10 cellular contexts compared by ENCODE assay signal in the genomic region with DNA sequence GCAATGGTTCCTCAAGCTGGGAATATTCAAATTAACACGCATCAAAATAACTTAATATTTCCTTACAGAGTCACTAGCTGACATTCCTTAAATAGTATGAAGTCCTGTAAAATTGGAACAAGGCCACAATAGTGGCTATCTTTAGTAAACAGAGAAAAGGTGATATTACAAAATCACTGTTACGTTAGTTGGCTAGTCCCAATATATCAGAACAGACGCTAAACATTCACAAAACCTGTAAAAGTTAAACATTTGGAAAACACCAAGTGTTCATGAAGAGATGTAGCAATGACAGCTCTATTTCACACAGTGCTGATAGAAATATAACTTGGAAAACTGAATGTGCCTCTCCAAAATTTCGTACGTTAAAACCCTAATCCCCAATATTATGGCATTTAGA.
"Had no signal": no experiment of that assay in that cellular context is flagged by ENCODE, and none has a peak within 500 bp of the region (broad histone marks: within the 10 kb centered on the region; RNA-seq: fewer than 3 reads in every experiment).

No MANE protein-coding gene starts in this region.

- DNase-seq: GM23248, GOT3, H7, H9, HCEC 1CT, HFFc6 had no signal

- H3K4me2 ChIP-seq: GM23338 had no signal

- H2AFZ ChIP-seq: GM23248, GM23338 had no signal

- H3K36me3 ChIP-seq: HAP-1 had no signal

- FAIRE-seq: H54 had no signal

- H3K4me3 ChIP-seq: GM23248, GM23338, HAP-1 had no signal

- H3K27ac ChIP-seq: GM23248 had no signal

- H3K9me3 ChIP-seq: HAP-1 had no signal

- H3K9ac ChIP-seq: GM23248 had no signal

- ATAC-seq: GM23338, HCT116 had no signal
